Comparison of ENCODE assay signal across 1 cellular context in the genomic region with DNA sequence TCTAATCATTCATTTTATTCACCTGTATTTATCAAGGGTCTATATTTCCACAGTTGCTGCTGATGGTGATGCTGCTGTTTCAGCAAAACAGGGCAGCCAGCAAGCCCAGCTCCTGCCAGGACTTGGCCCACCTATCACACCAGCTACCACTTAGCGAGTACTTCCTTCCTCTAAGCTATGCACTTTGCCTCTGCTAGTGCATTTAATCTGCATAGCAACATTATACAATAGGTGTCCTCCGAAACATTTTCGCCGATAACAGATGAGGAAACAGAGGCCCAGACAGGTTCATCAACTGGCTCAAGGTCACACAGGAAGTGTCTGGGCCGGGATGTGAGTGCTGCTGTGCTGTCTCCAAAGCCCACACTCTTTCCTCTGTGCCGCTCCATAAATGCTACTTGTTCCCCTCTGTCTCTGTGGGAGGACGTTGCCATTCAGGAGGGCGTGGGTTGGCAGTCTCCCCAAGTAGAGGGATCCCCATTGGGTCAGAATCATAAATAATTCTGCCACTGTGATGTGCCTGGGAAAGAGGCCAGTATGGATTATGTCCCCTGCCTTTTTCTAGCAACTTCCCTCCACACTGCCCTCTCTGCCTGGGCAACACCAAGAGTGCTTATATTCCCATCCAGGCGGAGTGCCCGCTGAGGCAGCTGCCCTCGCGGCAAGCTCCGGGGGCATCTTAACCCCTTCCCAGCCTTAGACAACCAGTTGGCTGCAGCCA.
TF ChIP-seq lines count a peak whose summit lies in the region.

No MANE protein-coding gene starts in this region.

TF ChIP-seq in HepG2, 621 proteins besides CTCF, POLR2A, EP300 and RAD21:
- TF ChIP-seq ZNF768 (CRISPR knock-in tag; IDR thresholded peaks at IDR 0.05) (peak; percentile 64), ZNF263 (CRISPR knock-in tag; IDR thresholded peaks at IDR 0.05) (no peak)
